Comparison of ENCODE assay signal across 2 cellular contexts in genomic region chr5:124639095-124639665, GRCh38.
A peak's percentile ranks its signal among the peaks of the same experiment; 100 is the strongest.
TF ChIP-seq lines count a peak whose summit lies in the region.

No MANE protein-coding gene starts in this region.

TF ChIP-seq in SK-N-SH, 30 proteins besides CTCF, POLR2A, EP300 and RAD21 (continued from another document):
- peak; percentile 22; the same call in 1 of the 2 replicates for TF ChIP-seq GATA2 (CRISPR knock-in tag; IDR thresholded peaks at IDR 0.05)
TF ChIP-seq in SK-N-SH: peak in this region for 1.

TF ChIP-seq in SK-N-SH treated with all-trans-retinoic acid at 6 μM for 48 hours, 23 proteins besides CTCF, POLR2A, EP300 and RAD21 (continued from another document):
- TF ChIP-seq ZNF70 (CRISPR knock-in tag; IDR thresholded peaks at IDR 0.05) (no peak), TCF4 (CRISPR knock-in tag; IDR thresholded peaks at IDR 0.05; ENCODE audit: borderline replicate concordance) (no peak), ZFP30 (CRISPR knock-in tag; IDR thresholded peaks at IDR 0.05) (no peak), ZNF565 (CRISPR knock-in tag; conservative IDR thresholded peaks at IDR 0.05; ENCODE audit: low read depth) (no peak), SNAI2 (CRISPR knock-in tag; IDR thresholded peaks at IDR 0.05) (no peak), ISL1 (CRISPR knock-in tag; IDR thresholded peaks at IDR 0.05) (no peak), ZC3H10 (CRISPR knock-in tag; IDR thresholded peaks at IDR 0.05) (no peak), ZNF8 (CRISPR knock-in tag; IDR thresholded peaks at IDR 0.05) (no peak), GLIS3 (CRISPR knock-in tag; IDR thresholded peaks at IDR 0.05) (no peak), BACH2 (CRISPR knock-in tag; IDR thresholded peaks at IDR 0.05; ENCODE audit: borderline replicate concordance) (no peak), ARNTL (CRISPR knock-in tag; IDR thresholded peaks at IDR 0.05; ENCODE audit: borderline replicate concordance, low read depth) (no peak), TOX (CRISPR knock-in tag; IDR thresholded peaks at IDR 0.05; ENCODE audit: borderline replicate concordance) (no peak), PPARA (CRISPR knock-in tag; IDR thresholded peaks at IDR 0.05; ENCODE audit: borderline replicate concordance) (no peak), ESRRG (CRISPR knock-in tag; IDR thresholded peaks at IDR 0.05) (no peak), OSR1 (CRISPR knock-in tag; IDR thresholded peaks at IDR 0.05) (no peak), RARB (CRISPR knock-in tag; IDR thresholded peaks at IDR 0.05) (no peak)
- TF ChIP-seq, protein P1, sequence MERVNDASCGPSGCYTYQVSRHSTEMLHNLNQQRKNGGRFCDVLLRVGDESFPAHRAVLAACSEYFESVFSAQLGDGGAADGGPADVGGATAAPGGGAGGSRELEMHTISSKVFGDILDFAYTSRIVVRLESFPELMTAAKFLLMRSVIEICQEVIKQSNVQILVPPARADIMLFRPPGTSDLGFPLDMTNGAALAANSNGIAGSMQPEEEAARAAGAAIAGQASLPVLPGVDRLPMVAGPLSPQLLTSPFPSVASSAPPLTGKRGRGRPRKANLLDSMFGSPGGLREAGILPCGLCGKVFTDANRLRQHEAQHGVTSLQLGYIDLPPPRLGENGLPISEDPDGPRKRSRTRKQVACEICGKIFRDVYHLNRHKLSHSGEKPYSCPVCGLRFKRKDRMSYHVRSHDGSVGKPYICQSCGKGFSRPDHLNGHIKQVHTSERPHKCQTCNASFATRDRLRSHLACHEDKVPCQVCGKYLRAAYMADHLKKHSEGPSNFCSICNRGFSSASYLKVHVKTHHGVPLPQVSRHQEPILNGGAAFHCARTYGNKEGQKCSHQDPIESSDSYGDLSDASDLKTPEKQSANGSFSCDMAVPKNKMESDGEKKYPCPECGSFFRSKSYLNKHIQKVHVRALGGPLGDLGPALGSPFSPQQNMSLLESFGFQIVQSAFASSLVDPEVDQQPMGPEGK (CRISPR knock-in tag; IDR thresholded peaks at IDR 0.05; ENCODE audit: borderline replicate concordance), result no peak
- TF ChIP-seq, protein P2, sequence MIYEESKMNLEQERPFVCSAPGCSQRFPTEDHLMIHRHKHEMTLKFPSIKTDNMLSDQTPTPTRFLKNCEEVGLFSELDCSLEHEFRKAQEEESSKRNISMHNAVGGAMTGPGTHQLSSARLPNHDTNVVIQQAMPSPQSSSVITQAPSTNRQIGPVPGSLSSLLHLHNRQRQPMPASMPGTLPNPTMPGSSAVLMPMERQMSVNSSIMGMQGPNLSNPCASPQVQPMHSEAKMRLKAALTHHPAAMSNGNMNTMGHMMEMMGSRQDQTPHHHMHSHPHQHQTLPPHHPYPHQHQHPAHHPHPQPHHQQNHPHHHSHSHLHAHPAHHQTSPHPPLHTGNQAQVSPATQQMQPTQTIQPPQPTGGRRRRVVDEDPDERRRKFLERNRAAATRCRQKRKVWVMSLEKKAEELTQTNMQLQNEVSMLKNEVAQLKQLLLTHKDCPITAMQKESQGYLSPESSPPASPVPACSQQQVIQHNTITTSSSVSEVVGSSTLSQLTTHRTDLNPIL (CRISPR knock-in tag; IDR thresholded peaks at IDR 0.05; ENCODE audit: low read depth), result no peak
